Comparison of ENCODE assay signal across 21 cellular contexts in genomic region chr16:64410306-64410705, GRCh38.
"Had no signal": no experiment of that assay in that cellular context is flagged by ENCODE, and none has a peak within 500 bp of the region (broad histone marks: within the 10 kb centered on the region; RNA-seq: fewer than 3 reads in every experiment).

No MANE protein-coding gene starts in this region.

- ATAC-seq: activated CD8-positive, alpha-beta memory T cell treated with anti-CD3 and anti-CD28 coated beads, Interleukin-2, amount 10 ng/mL, durations not matched to agents 7 days and 5 days; activated CD8-positive, alpha-beta T cell treated with anti-CD3 and anti-CD28 coated beads for 36 hours; effector memory CD8-positive, alpha-beta T cell; left lobe of liver; stimulated activated effector memory CD8-positive, alpha-beta T cell treated with anti-CD3 and anti-CD28 coated beads, Interleukin-12 subunit alpha, Interleukin-12 subunit beta, amount 100 ng/mL, for 72 hours; stimulated activated naive CD8-positive, alpha-beta T cell treated with anti-CD3 and anti-CD28 coated beads, Interleukin-15, amount 100 ng/mL, for 72 hours had no signal

- H3K27me3 ChIP-seq: esophagus muscularis mucosa, neutrophil, pancreas, transverse colon had no signal

- H3K4me1 ChIP-seq: psoas muscle had no signal

- DNase-seq: activated CD4-positive, alpha-beta T cell treated with anti-CD3 and anti-CD28 coated beads for 48 hours; activated CD8-positive, alpha-beta memory T cell treated with anti-CD3 and anti-CD28 coated beads, Interleukin-2, amount 10 ng/mL, durations not matched to agents 7 days and 5 days; activated CD8-positive, alpha-beta T cell treated with anti-CD3 and anti-CD28 coated beads for 36 hours; activated effector memory CD4-positive, alpha-beta T cell treated with anti-CD3 and anti-CD28 coated beads, Interleukin-2, amount 50 U/mL, for 16 hours; activated naive CD4-positive, alpha-beta T cell treated with anti-CD3 and anti-CD28 coated beads, Interleukin-2, amount 10 ng/mL, durations not matched to agents 7 days and 5 days; activated T-cell treated with anti-CD3 and anti-CD28 coated beads for 4 hours; aorta; caudate nucleus; effector memory CD8-positive, alpha-beta T cell; immature natural killer cell; pancreas; psoas muscle; right cardiac atrium; stimulated activated CD4-positive, alpha-beta T cell treated with anti-CD3 and anti-CD28 coated beads, Interleukin-2, amount 100 ng/mL, for 24 hours; stimulated activated naive CD8-positive, alpha-beta T cell treated with anti-CD3 and anti-CD28 coated beads, Interleukin-15, amount 100 ng/mL, for 72 hours; transverse colon had no signal

- H3K4me3 ChIP-seq: esophagus muscularis mucosa, pancreas, psoas muscle, skin epidermis, transverse colon had no signal

- H3K27ac ChIP-seq: esophagus muscularis mucosa, neutrophil, pancreas, psoas muscle, transverse colon had no signal

- H3K9me3 ChIP-seq: esophagus muscularis mucosa, neutrophil, pancreas, psoas muscle, transverse colon had no signal

- H3K36me3 ChIP-seq: esophagus muscularis mucosa, neutrophil, pancreas, transverse colon had no signal
